8 cellular contexts compared by ENCODE assay signal in genomic region chrX:118536204-118536603, GRCh38. TPM values are rescaled to one million over a fixed set of nuclear protein-coding genes. Genes with fewer than 3 reads are reported as not detected.
DNase-seq lines count a peak whose midpoint lies in the region; ATAC-seq, FAIRE-seq and TF ChIP-seq lines count a peak whose summit lies in the region.

No MANE protein-coding gene starts in this region.

- no peak for DNase-seq in A549 (ENCODE audit: low read depth in 1 of 2, low spot score in 1 of 2)
- no peak for DNase-seq in activated T-helper 2 cell treated with anti-CD3 and anti-CD28 coated beads, Interferon-gamma antibody, Interleukin-2, Interleukin-4, amounts not matched to agents 10 μg/mL and 5 μg/mL and 100 μg/mL, durations not matched to agents 14 hours and 24 hours and 36 hours (ENCODE audit: low spot score)
- DNase-seq in GM19240 (ENCODE audit: insufficient read length, low spot score), result no peak
- no peak for DNase-seq in SW480 (ENCODE audit: low spot score)
- DNase-seq in activated effector memory CD4-positive, alpha-beta T cell treated with Interleukin-2 at 50 U/mL for 16 hours, result no peak
- no peak for DNase-seq in NCI-H524 (lab: John Stamatoyannopoulos, UW)

- peaks cover 51% of the 10 kb centered on the region for H3K4me1 Mint-ChIP-seq in activated T-helper 2 cell treated with anti-CD3 and anti-CD28 coated beads, Interferon-gamma antibody, Interleukin-2, Interleukin-4, amounts not matched to agents 10 μg/mL and 5 μg/mL and 100 μg/mL, durations not matched to agents 14 hours and 24 hours and 36 hours (ENCODE audit: low read depth)

- no peak for TF ChIP-seq CTCF in A549 (IDR thresholded peaks at IDR 0.05)

- POLR2A ChIA-PET in A549 (lab: Yijun Ruan, JAX), result no interaction called here

- H3K36me3 Mint-ChIP-seq in activated T-helper 2 cell treated with anti-CD3 and anti-CD28 coated beads, Interferon-gamma antibody, Interleukin-2, Interleukin-4, amounts not matched to agents 10 μg/mL and 5 μg/mL and 100 μg/mL, durations not matched to agents 14 hours and 24 hours and 36 hours (ENCODE audit: low read depth), result peaks cover 14% of the 10 kb centered on the region

- CTCF ChIA-PET in A549 (lab: Yijun Ruan, JAX), result no interaction called here

- H3K4me3 Mint-ChIP-seq in activated T-helper 2 cell treated with anti-CD3 and anti-CD28 coated beads, Interferon-gamma antibody, Interleukin-2, Interleukin-4, amounts not matched to agents 10 μg/mL and 5 μg/mL and 100 μg/mL, durations not matched to agents 14 hours and 24 hours and 36 hours (ENCODE audit: low read depth), result peak overlapping the region; percentile 59

- H3K27ac Mint-ChIP-seq in activated T-helper 2 cell treated with anti-CD3 and anti-CD28 coated beads, Interferon-gamma antibody, Interleukin-2, Interleukin-4, amounts not matched to agents 10 μg/mL and 5 μg/mL and 100 μg/mL, durations not matched to agents 14 hours and 24 hours and 36 hours, result peak overlapping the region; percentile 98

- no peaks in the 10 kb centered on the region for H3K9me3 Mint-ChIP-seq in activated T-helper 2 cell treated with anti-CD3 and anti-CD28 coated beads, Interferon-gamma antibody, Interleukin-2, Interleukin-4, amounts not matched to agents 10 μg/mL and 5 μg/mL and 100 μg/mL, durations not matched to agents 14 hours and 24 hours and 36 hours

- no peak for TF ChIP-seq POLR2A in A549 (IDR thresholded peaks at IDR 0.05; ENCODE audit: low read length)

- no peak overlapping the region for H3K4me3 ChIP-seq in A549

- intact Hi-C loops in activated T-helper 2 cell treated with anti-CD3 and anti-CD28 coated beads, Interferon-gamma antibody, Interleukin-2, Interleukin-4, amounts not matched to agents 10 μg/mL and 5 μg/mL and 100 μg/mL, durations not matched to agents 14 hours and 24 hours and 36 hours (cut with micrococcal nuclease), result loop anchor here (1.0 to 2.0 kb wide), 3 partner anchors 8 to 39 kb away; no protein-coding TSS in a partner anchor

- no peak for TF ChIP-seq EP300 in A549 (IDR thresholded peaks at IDR 0.05)

- no peak for TF ChIP-seq RAD21 in A549 (conservative IDR thresholded peaks at IDR 0.05 in 1 of 2, IDR thresholded peaks at IDR 0.05 in 1 of 2)

- peak overlapping the region in 1 of 2 experiments; percentile 77; a peak in 3 of 6 replicates for H3K27ac ChIP-seq in A549

- H3K27me3 Mint-ChIP-seq in activated T-helper 2 cell treated with anti-CD3 and anti-CD28 coated beads, Interferon-gamma antibody, Interleukin-2, Interleukin-4, amounts not matched to agents 10 μg/mL and 5 μg/mL and 100 μg/mL, durations not matched to agents 14 hours and 24 hours and 36 hours (ENCODE audit: low read depth), result no peaks in the 10 kb centered on the region

- H3K9me3 ChIP-seq in A549, result no peaks in the 10 kb centered on the region

- peaks cover 20% of the 10 kb centered on the region for H3K4me1 ChIP-seq in A549

- peak overlapping the region; percentile 66 for H3K4me2 ChIP-seq in A549

- ATAC-seq in A549 (no peak), GM19035 (IDR thresholded peaks at IDR 0.05; ENCODE audit: unreplicated experiment) (peak; percentile 71), HG03045 (IDR thresholded peaks at IDR 0.05; ENCODE audit: unreplicated experiment) (peak; percentile 77)

- FAIRE-seq in A549 (lab: Jason Lieb, UNC), result peak; percentile 93

- WGBS in A549 (ENCODE audit: missing lambda C conversion rate), result 68% methylated on average over 2 of the region's 2 CpGs

TF ChIP-seq in A549, 52 proteins besides CTCF, POLR2A, EP300 and RAD21:
- no peak for TF ChIP-seq TFCP2L1 (CRISPR knock-in tag; IDR thresholded peaks at IDR 0.05)
- no peak for TF ChIP-seq PBX3 (IDR thresholded peaks at IDR 0.05)
- no peak for TF ChIP-seq CHD2 (IDR thresholded peaks at IDR 0.05; ENCODE audit: low read length, partially characterized antibody)
- TF ChIP-seq NFE2L2 (conservative IDR thresholded peaks at IDR 0.05; ENCODE audit: low read length), result no peak
- TF ChIP-seq HOXB5 (CRISPR knock-in tag; IDR thresholded peaks at IDR 0.05), result no peak
- TF ChIP-seq BHLHE40 (IDR thresholded peaks at IDR 0.05; ENCODE audit: low read depth, low read length), result no peak
- TF ChIP-seq BCL3 (IDR thresholded peaks at IDR 0.05), result no peak
- no peak for TF ChIP-seq MAX (IDR thresholded peaks at IDR 0.05)
- no peak for TF ChIP-seq FOXS1 (CRISPR knock-in tag; IDR thresholded peaks at IDR 0.05)
- TF ChIP-seq RFX5 (IDR thresholded peaks at IDR 0.05), result no peak
- TF ChIP-seq HES2 (IDR thresholded peaks at IDR 0.05), result no peak
- no peak for TF ChIP-seq HDAC2 (IDR thresholded peaks at IDR 0.05)
TF ChIP-seq in A549: peak in this region for 0.

RNA-seq across cellular contexts. Expression of gene DOCK11, which starts 40.6 kb away (rescaled TPM):
- polyA plus RNA-seq in A549 (2011; rRNA removed), result 8.7 and 9.5 TPM in 2 replicates
- 0.95 and 0.96 TPM in 2 replicates for polyA plus RNA-seq in A549 (2012; cell fraction: cytosol; rRNA removed)
- 0.71 and 1.4 TPM in 2 replicates for polyA plus RNA-seq in A549 (2012; cell fraction: nucleus; rRNA removed)
- 5.8 to 7.8 TPM (median 5.9 TPM) in 3 replicates for polyA plus RNA-seq in A549 (2017; fragmentation: RNase III; extraction: RNeasy Plus Mini Kit Qiagen cat#74134 plus additional on column Dnase treatment)
- 4.1 and 4.3 TPM in 2 replicates for polyA minus RNA-seq in A549 (2011; rRNA and poly(A)+ RNA removed)
- total RNA-seq in activated T-helper 2 cell treated with anti-CD3 and anti-CD28 coated beads, Interferon-gamma antibody, Interleukin-2, Interleukin-4, amounts not matched to agents 10 μg/mL and 5 μg/mL and 100 μg/mL, durations not matched to agents 14 hours and 24 hours and 36 hours, result 29.9 and 31.8 TPM in 2 replicates

Comparison
In these comparisons a context has a peak if more than half of its experiments do, and no peak if none do; other contexts are left out.
1. ATAC-seq: peak in GM19035 (single experiment) and HG03045 (single experiment); none in A549 (0 of 2).